ENCODE assay signal across 1 cellular context in genomic region chr3:39428745-39429201, GRCh38.
TF ChIP-seq lines count a peak whose summit lies in the region.

No MANE protein-coding gene starts in this region.

TF ChIP-seq in H1, 55 proteins besides CTCF, POLR2A, EP300 and RAD21:
- TF ChIP-seq CREB1 (IDR thresholded peaks at IDR 0.05) (no peak), GTF2F1 (IDR thresholded peaks at IDR 0.05; ENCODE audit: borderline replicate concordance, low read depth, low read length) (no peak), YY1 (IDR thresholded peaks at IDR 0.05; ENCODE audit: low read depth, low read length) (no peak), CEBPB (IDR thresholded peaks at IDR 0.05; ENCODE audit: low read depth, low read length) (no peak), BRCA1 (IDR thresholded peaks at IDR 0.05; ENCODE audit: low read depth, low read length) (no peak), TCF12 (IDR thresholded peaks at IDR 0.05; ENCODE audit: low read depth, low read length) (no peak), GABPA (IDR thresholded peaks at IDR 0.05; ENCODE audit: borderline replicate concordance, insufficient read depth, low read length) (no peak), KDM1A (IDR thresholded peaks at IDR 0.05; ENCODE audit: borderline replicate concordance, low read length) (no peak), MAFK (IDR thresholded peaks at IDR 0.05; ENCODE audit: low read depth, low read length) (no peak), TBP (IDR thresholded peaks at IDR 0.05; ENCODE audit: low read depth, low read length) (no peak), SIX5 (IDR thresholded peaks at IDR 0.05; ENCODE audit: low read depth, low read length) (no peak), EGR1 (IDR thresholded peaks at IDR 0.05; ENCODE audit: borderline replicate concordance, low read depth, low read length) (no peak), JUND (IDR thresholded peaks at IDR 0.05; ENCODE audit: low read length) (no peak), BACH1 (IDR thresholded peaks at IDR 0.05; ENCODE audit: low read length) (no peak), NANOG (IDR thresholded peaks at IDR 0.05; ENCODE audit: insufficient read depth, low read depth, low read length, poor library complexity, severe bottlenecking) (no peak), TEAD4 (IDR thresholded peaks at IDR 0.05; ENCODE audit: low read depth, low read length) (no peak), SP4 (IDR thresholded peaks at IDR 0.05; ENCODE audit: low read length) (no peak), POU5F1 (IDR thresholded peaks at IDR 0.05; ENCODE audit: low read depth, low read length) (no peak), TAF7 (optimal IDR thresholded peaks at IDR 0.05; ENCODE audit: borderline replicate concordance, low read depth, low read length) (no peak)
